In the genomic region with DNA sequence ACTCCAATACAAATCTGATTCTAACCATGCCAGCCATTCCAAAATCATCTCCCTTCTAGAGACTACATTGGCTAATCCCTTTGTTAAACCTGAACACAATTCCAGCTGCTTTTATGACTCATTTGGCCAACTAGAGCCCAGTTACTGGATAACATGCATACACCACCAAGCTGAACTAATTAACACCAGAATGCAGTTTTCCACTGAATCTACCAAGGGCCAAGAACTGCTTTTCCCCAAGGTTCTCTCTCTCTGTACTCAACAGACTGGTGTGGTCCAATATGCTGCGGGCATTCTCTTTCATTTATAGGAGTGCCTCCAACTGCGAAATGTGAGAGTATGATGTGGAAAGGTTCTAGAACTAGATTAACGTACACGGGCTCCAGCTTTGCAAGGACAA, we compare ENCODE assay signal across 1 cellular context.
TF ChIP-seq lines count a peak whose summit lies in the region.

No MANE protein-coding gene starts in this region.

TF ChIP-seq in HepG2, 621 proteins besides CTCF, POLR2A, EP300 and RAD21:
- peak; percentile 38; the same call in 1 of the 2 replicates for TF ChIP-seq FOSL2 (CRISPR knock-in tag; IDR thresholded peaks at IDR 0.05)
- TF ChIP-seq CREB1 (IDR thresholded peaks at IDR 0.05), result no peak
- 0 out of 2 replicates have a peak, but pooled peaks have one; percentile 29 for TF ChIP-seq CREB1 (CRISPR knock-in tag; IDR thresholded peaks at IDR 0.05)
- TF ChIP-seq, protein P1, sequence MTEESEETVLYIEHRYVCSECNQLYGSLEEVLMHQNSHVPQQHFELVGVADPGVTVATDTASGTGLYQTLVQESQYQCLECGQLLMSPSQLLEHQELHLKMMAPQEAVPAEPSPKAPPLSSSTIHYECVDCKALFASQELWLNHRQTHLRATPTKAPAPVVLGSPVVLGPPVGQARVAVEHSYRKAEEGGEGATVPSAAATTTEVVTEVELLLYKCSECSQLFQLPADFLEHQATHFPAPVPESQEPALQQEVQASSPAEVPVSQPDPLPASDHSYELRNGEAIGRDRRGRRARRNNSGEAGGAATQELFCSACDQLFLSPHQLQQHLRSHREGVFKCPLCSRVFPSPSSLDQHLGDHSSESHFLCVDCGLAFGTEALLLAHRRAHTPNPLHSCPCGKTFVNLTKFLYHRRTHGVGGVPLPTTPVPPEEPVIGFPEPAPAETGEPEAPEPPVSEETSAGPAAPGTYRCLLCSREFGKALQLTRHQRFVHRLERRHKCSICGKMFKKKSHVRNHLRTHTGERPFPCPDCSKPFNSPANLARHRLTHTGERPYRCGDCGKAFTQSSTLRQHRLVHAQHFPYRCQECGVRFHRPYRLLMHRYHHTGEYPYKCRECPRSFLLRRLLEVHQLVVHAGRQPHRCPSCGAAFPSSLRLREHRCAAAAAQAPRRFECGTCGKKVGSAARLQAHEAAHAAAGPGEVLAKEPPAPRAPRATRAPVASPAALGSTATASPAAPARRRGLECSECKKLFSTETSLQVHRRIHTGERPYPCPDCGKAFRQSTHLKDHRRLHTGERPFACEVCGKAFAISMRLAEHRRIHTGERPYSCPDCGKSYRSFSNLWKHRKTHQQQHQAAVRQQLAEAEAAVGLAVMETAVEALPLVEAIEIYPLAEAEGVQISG (CRISPR knock-in tag; IDR thresholded peaks at IDR 0.05), result no peak
- TF ChIP-seq, protein P2, sequence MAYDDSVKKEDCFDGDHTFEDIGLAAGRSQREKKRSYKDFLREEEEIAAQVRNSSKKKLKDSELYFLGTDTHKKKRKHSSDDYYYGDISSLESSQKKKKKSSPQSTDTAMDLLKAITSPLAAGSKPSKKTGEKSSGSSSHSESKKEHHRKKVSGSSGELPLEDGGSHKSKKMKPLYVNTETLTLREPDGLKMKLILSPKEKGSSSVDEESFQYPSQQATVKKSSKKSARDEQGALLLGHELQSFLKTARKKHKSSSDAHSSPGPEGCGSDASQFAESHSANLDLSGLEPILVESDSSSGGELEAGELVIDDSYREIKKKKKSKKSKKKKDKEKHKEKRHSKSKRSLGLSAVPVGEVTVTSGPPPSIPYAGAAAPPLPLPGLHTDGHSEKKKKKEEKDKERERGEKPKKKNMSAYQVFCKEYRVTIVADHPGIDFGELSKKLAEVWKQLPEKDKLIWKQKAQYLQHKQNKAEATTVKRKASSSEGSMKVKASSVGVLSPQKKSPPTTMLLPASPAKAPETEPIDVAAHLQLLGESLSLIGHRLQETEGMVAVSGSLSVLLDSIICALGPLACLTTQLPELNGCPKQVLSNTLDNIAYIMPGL (CRISPR knock-in tag; IDR thresholded peaks at IDR 0.05; ENCODE audit: borderline replicate concordance in 1 of 2, low read depth in 1 of 2), result 0 out of 4 replicates have a peak, but pooled peaks of 1 of the 2 experiments have one; percentile 20
- no peak for TF ChIP-seq ZNF10 (CRISPR knock-in tag; IDR thresholded peaks at IDR 0.05; ENCODE audit: borderline replicate concordance, low read depth)
